Comparison of ENCODE assay signal across 26 cellular contexts in genomic region chr10:11433657-11434056, GRCh38.
"Had no signal": no experiment of that assay in that cellular context is flagged by ENCODE, and none has a peak within 500 bp of the region (broad histone marks: within the 10 kb centered on the region; RNA-seq: fewer than 3 reads in every experiment).

No MANE protein-coding gene starts in this region.

- H3K27ac Mint-ChIP-seq: activated CD4-positive, alpha-beta memory T cell treated with anti-CD3 and anti-CD28 coated beads, Interleukin-2, amount 10 ng/mL, durations not matched to agents 7 days and 5 days; activated CD4-positive, alpha-beta T cell treated with anti-CD3 and anti-CD28 coated beads for 36 hours; activated naive CD4-positive, alpha-beta T cell treated with anti-CD3 and anti-CD28 coated beads for 36 hours; activated naive CD8-positive, alpha-beta T cell; activated T-helper 17 cell treated with anti-CD3 and anti-CD28 coated beads, Interleukin-2, amount 50 U/mL, for 72 hours; T-cell had no signal

- DNase-seq: activated CD4-positive, alpha-beta memory T cell treated with anti-CD3 and anti-CD28 coated beads, Interleukin-2, amount 10 ng/mL, durations not matched to agents 7 days and 5 days; activated CD4-positive, alpha-beta T cell treated with anti-CD3 and anti-CD28 coated beads for 36 hours; activated CD4-positive, alpha-beta T cell treated with anti-CD3 and anti-CD28 coated beads, Interleukin-2, amount 50 U/mL, for 1 hour; activated gamma-delta T cell; activated naive CD4-positive, alpha-beta T cell treated with anti-CD3 and anti-CD28 coated beads for 36 hours; activated T-cell treated with anti-CD3 and anti-CD28 coated beads, Interleukin-2, amount 50 U/mL, for 4 hours; amygdala; cerebellar nuclear complex; KG1; MV-4-11; NCI-H1092 treated with DMSO at 0.1 percent for 48 hours; NCI-H1417 treated with DMSO at 0.1 percent for 48 hours; NCI-H1694 treated with DMSO at 0.1 percent for 48 hours; NCI-H2081; NCI-H446; SIG-M5; T-cell; T-helper 2 cell; T1000 had no signal

- FAIRE-seq: astrocyte, colon had no signal

- H3K9me3 Mint-ChIP-seq: activated T-cell treated with anti-CD3 and anti-CD28 coated beads, Interleukin-2, amount 50 U/mL, for 4 hours; activated T-helper 17 cell treated with anti-CD3 and anti-CD28 coated beads, Interleukin-2, amount 50 U/mL, for 72 hours had no signal

- H3K4me1 Mint-ChIP-seq: activated CD4-positive, alpha-beta memory T cell treated with anti-CD3 and anti-CD28 coated beads, Interleukin-2, amount 10 ng/mL, durations not matched to agents 7 days and 5 days; activated T-helper 17 cell treated with anti-CD3 and anti-CD28 coated beads, Interleukin-2, amount 50 U/mL, for 72 hours; T-cell had no signal

- H3K27ac ChIP-seq: SK-N-MC, VCaP had no signal

- H3K4me3 ChIP-seq: SK-N-MC had no signal

- H3K4me3 Mint-ChIP-seq: activated CD4-positive, alpha-beta memory T cell treated with anti-CD3 and anti-CD28 coated beads, Interleukin-2, amount 10 ng/mL, durations not matched to agents 7 days and 5 days; activated CD4-positive, alpha-beta T cell treated with anti-CD3 and anti-CD28 coated beads for 36 hours; activated naive CD4-positive, alpha-beta T cell treated with anti-CD3 and anti-CD28 coated beads for 36 hours; activated naive CD8-positive, alpha-beta T cell; activated T-cell treated with anti-CD3 and anti-CD28 coated beads, Interleukin-2, amount 50 U/mL, for 4 hours; activated T-helper 17 cell treated with anti-CD3 and anti-CD28 coated beads, Interleukin-2, amount 50 U/mL, for 72 hours; brain; T-cell had no signal

- H3K36me3 Mint-ChIP-seq: activated naive CD8-positive, alpha-beta T cell; T-cell had no signal

- H3K27me3 Mint-ChIP-seq: activated CD4-positive, alpha-beta T cell treated with anti-CD3 and anti-CD28 coated beads for 36 hours; activated naive CD8-positive, alpha-beta T cell; activated T-helper 17 cell treated with anti-CD3 and anti-CD28 coated beads, Interleukin-2, amount 50 U/mL, for 72 hours; brain; T-cell had no signal

- ATAC-seq: activated CD4-positive, alpha-beta T cell treated with anti-CD3 and anti-CD28 coated beads for 36 hours; activated T-cell treated with anti-CD3 and anti-CD28 coated beads, Interleukin-2, amount 50 U/mL, for 4 hours; activated T-helper 17 cell treated with anti-CD3 and anti-CD28 coated beads, Interleukin-2, amount 50 U/mL, for 72 hours; T-cell had no signal
